20 cellular contexts compared by ENCODE assay signal in genomic region chrX:130933358-130933757, GRCh38.
"Had no signal": no experiment of that assay in that cellular context is flagged by ENCODE, and none has a peak within 500 bp of the region (broad histone marks: within the 10 kb centered on the region; RNA-seq: fewer than 3 reads in every experiment).

No MANE protein-coding gene starts in this region.

- DNase-seq: effector memory CD4-positive, alpha-beta T cell; foreskin melanocyte; glutamatergic neuron; heart right ventricle; hippocampal formation; left cardiac atrium; left lung; mesenchymal stem cell; naive thymus-derived CD4-positive, alpha-beta T cell; right lobe of liver; small intestine; stimulated activated CD4-positive, alpha-beta T cell treated with anti-CD3 and anti-CD28 coated beads, Interleukin-15, amount 100 ng/mL, for 24 hours; stimulated activated CD4-positive, alpha-beta T cell treated with anti-CD3 and anti-CD28 coated beads, Interleukin-2, amount 100 ng/mL, for 48 hours; stimulated activated naive B cell treated with anti-CD40 and anti-IgM and Interleukin-4, amounts not matched to agents 10 μg/mL and 1 μg/mL and 100 μg/mL, for 72 hours; upper lobe of left lung; uterus had no signal

- H3K4me3 ChIP-seq: esophagus muscularis mucosa, heart right ventricle, left lung, neural progenitor cell, right lobe of liver, thoracic aorta, tibial nerve, upper lobe of left lung, uterus had no signal
